1 cellular context compared by ENCODE assay signal in the genomic region with DNA sequence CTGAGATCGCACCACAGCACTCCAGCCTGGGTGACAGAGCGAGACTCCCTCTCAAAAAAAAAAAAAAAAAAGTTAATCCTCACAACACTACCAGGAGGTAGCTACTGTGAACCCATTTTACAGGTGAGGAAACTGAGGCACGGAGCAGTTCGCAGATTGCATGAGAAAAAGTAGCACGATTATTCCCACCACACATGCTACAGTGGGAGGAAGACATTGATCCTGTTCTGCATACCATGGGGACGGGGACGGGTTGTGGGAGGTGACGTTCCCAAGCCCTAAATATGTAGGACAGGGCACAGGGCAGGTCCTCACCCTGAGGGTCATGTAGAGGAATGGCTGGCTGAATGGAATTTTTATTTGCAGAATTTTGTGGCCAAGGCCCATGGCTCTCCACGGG.
TF ChIP-seq lines count a peak whose summit lies in the region.

No MANE protein-coding gene starts in this region.

TF ChIP-seq in GM12878, 131 proteins besides CTCF, POLR2A, EP300 and RAD21:
- TF ChIP-seq SIX5 (IDR thresholded peaks at IDR 0.05; ENCODE audit: low read depth, low read length, severe bottlenecking), result no peak
- no peak for TF ChIP-seq ZNF622 (IDR thresholded peaks at IDR 0.05)
- TF ChIP-seq LARP7 (IDR thresholded peaks at IDR 0.05), result no peak
